11 cellular contexts compared by ENCODE assay signal in the genomic region with DNA sequence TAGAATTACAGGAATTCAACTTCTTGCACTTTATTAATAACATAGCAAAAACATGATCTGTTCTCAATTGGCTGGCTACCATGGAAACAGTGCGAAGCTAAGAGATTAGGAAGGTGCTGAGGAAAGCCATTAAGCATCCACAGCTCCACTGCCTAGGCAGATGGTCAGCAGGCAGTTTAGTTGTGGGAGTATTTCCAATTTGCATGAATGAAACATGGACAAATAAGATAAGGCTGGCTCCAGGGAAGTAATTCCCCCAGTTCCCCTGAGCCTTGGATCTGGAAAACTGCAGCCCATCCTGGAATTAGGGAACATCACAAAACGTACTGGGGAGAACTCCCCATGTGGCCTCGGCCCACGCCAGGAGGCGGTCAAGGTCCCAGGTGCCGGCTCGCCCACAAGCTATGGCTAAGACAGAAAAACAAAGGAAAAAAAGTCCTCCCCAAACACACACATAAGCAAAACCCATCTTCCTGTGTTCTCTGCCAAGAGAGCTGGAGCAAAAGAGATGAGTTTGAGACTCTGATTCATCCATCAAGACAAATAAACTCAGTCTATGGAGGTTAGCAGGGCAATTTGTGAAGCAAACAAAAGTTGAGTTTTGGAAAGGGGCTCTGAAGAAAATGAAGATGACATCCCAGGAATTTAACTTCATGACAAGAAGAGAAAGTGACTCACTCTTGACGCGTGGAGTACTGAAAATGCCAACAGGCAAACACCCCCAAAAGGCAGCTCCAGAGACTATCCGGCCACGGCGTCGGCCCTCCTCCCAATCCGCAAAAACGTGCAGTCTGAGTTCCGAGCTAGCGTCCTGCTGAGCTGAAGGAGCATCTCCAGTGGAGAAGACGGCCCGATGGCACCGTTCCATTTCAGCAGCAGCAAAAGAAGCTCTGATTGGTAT. TPM values are rescaled to one million over a fixed set of nuclear protein-coding genes. Genes with fewer than 3 reads are reported as not detected.
DNase-seq lines count a peak whose midpoint lies in the region; ATAC-seq and TF ChIP-seq lines count a peak whose summit lies in the region.
"Had no signal": no experiment of that assay in that cellular context is flagged by ENCODE, and none has a peak within 500 bp of the region (broad histone marks: within the 10 kb centered on the region; RNA-seq: fewer than 3 reads in every experiment).

No MANE protein-coding gene starts in this region.

- POLR2A ChIA-PET in RWPE1 (lab: Yijun Ruan, JAX; ENCODE audit: low non-redundant PET), result no interaction called here

- H3K9ac ChIP-seq in parathyroid adenoma, result no peak overlapping the region

- no peaks in the 10 kb centered on the region for H3K9me3 Mint-ChIP-seq in activated CD8-positive, alpha-beta memory T cell treated with anti-CD3 and anti-CD28 coated beads, Interleukin-2, amount 10 ng/mL, durations not matched to agents 7 days and 5 days (ENCODE audit: low read depth)

- H3K27ac ChIP-seq in RWPE1 (peak overlapping the region; percentile 7; the same call in 1 of the 2 replicates), parathyroid adenoma (peak overlapping the region; percentile 32)

- H3K79me2 ChIP-seq in parathyroid adenoma, result no peaks in the 10 kb centered on the region

- H3K9me3 ChIP-seq in parathyroid adenoma (ENCODE audit: control insufficient read depth, low read length), result no peaks in the 10 kb centered on the region

- no peak overlapping the region for H3K4me2 ChIP-seq in parathyroid adenoma (ENCODE audit: low read length)

- H3K27me3 ChIP-seq in parathyroid adenoma (ENCODE audit: control insufficient read depth, insufficient read depth, low read length), result no peaks in the 10 kb centered on the region

- H3K4me1 Mint-ChIP-seq in activated CD8-positive, alpha-beta memory T cell treated with anti-CD3 and anti-CD28 coated beads, Interleukin-2, amount 10 ng/mL, durations not matched to agents 7 days and 5 days, result no peaks in the 10 kb centered on the region

- H3K36me3 ChIP-seq in parathyroid adenoma (ENCODE audit: control insufficient read depth, insufficient read depth, low read length), result no peaks in the 10 kb centered on the region

- CTCF ChIA-PET in RWPE1 (lab: Yijun Ruan, JAX), result no interaction called here
- CTCF ChIA-PET in activated CD8-positive, alpha-beta memory T cell treated with anti-CD3 and anti-CD28 coated beads, Interleukin-2, amount 10 ng/mL, durations not matched to agents 7 days and 5 days (lab: Charles Lee), result interaction anchor here (0.5 kb wide), 1 partner anchor 608 kb away, joined by 3 read pairs; no protein-coding TSS in a partner anchor

- H3K4me3 Mint-ChIP-seq in activated CD8-positive, alpha-beta memory T cell treated with anti-CD3 and anti-CD28 coated beads, Interleukin-2, amount 10 ng/mL, durations not matched to agents 7 days and 5 days, result no peak overlapping the region

- H3K4me1 ChIP-seq in parathyroid adenoma, result no peaks in the 10 kb centered on the region

- peaks cover 17% of the 10 kb centered on the region for H3K27me3 Mint-ChIP-seq in activated CD8-positive, alpha-beta memory T cell treated with anti-CD3 and anti-CD28 coated beads, Interleukin-2, amount 10 ng/mL, durations not matched to agents 7 days and 5 days

- no peak overlapping the region for H3K27ac Mint-ChIP-seq in activated CD8-positive, alpha-beta memory T cell treated with anti-CD3 and anti-CD28 coated beads, Interleukin-2, amount 10 ng/mL, durations not matched to agents 7 days and 5 days

- H3K4me3 ChIP-seq in parathyroid adenoma (ENCODE audit: low read depth, low read length), result no peak overlapping the region

- H3K36me3 Mint-ChIP-seq in activated CD8-positive, alpha-beta memory T cell treated with anti-CD3 and anti-CD28 coated beads, Interleukin-2, amount 10 ng/mL, durations not matched to agents 7 days and 5 days, result no peaks in the 10 kb centered on the region

- TF ChIP-seq CTCF in RWPE1 (conservative IDR thresholded peaks at IDR 0.05; ENCODE audit: low read depth) (no peak), parathyroid adenoma (IDR thresholded peaks at IDR 0.05) (no peak)

- no peak for ATAC-seq in activated CD8-positive, alpha-beta memory T cell treated with anti-CD3 and anti-CD28 coated beads, Interleukin-2, amount 10 ng/mL, durations not matched to agents 7 days and 5 days

- DNase-seq in AG08395 (ENCODE audit: low spot score) (peak; percentile 70), RWPE1 (ENCODE audit: low spot score) (no peak), fibroblast of the conjunctiva (ENCODE audit: low read depth) (peak; percentile 76), 8988T (no peak), COLO829 (ENCODE audit: low spot score) (no peak)
- DNase-seq in activated CD8-positive, alpha-beta memory T cell treated with anti-CD3 and anti-CD28 coated beads, Interleukin-2, amount 50 U/mL, for 4 hours, result no peak
- no peak for DNase-seq in activated CD8-positive, alpha-beta memory T cell treated with anti-CD3 and anti-CD28 coated beads, Interleukin-2, amount 10 ng/mL, durations not matched to agents 7 days and 5 days
- DNase-seq: COR-L47; erythroblast; stimulated activated CD4-positive, alpha-beta T cell treated with anti-CD3 and anti-CD28 coated beads, Interleukin-12 subunit alpha, Interleukin-12 subunit beta, amount 100 ng/mL, for 4 hours had no signal

- H2AFZ ChIP-seq in parathyroid adenoma, result no peak overlapping the region

RNA-seq across cellular contexts. Expression of a gene that starts 45.1 kb away (rescaled TPM):
- total RNA-seq in activated CD8-positive, alpha-beta memory T cell treated with anti-CD3 and anti-CD28 coated beads, Interleukin-2, amount 10 ng/mL, durations not matched to agents 7 days and 5 days, result under 1 TPM in 1 of 2 experiments, not detected in 1; 0.35 TPM

Comparison
In these comparisons a context has a peak if more than half of its experiments do, and no peak if none do; other contexts are left out.
1. DNase-seq: peak in AG08395 (single experiment) and fibroblast of the conjunctiva (single experiment); none in RWPE1 (single experiment), 8988T (single experiment), COLO829 (single experiment), activated CD8-positive, alpha-beta memory T cell treated with anti-CD3 and anti-CD28 coated beads, Interleukin-2, amount 50 U/mL, for 4 hours (single experiment) and activated CD8-positive, alpha-beta memory T cell treated with anti-CD3 and anti-CD28 coated beads, Interleukin-2, amount 10 ng/mL, durations not matched to agents 7 days and 5 days (single experiment).